ENCODE assay signal across 8 cellular contexts in genomic region chr10:106175760-106176377, GRCh38.
A peak's percentile ranks its signal among the peaks of the same experiment; 100 is the strongest.
DNase-seq lines count a peak whose midpoint lies in the region; ATAC-seq and TF ChIP-seq lines count a peak whose summit lies in the region.

No MANE protein-coding gene starts in this region.

- no peak overlapping the region for H2AFZ ChIP-seq in OCI-LY3 (ENCODE audit: low read depth, low read length)

- no peaks in the 10 kb centered on the region for H4K20me1 ChIP-seq in OCI-LY3 (ENCODE audit: insufficient read depth, low read length)

- DNase-seq in cardiac muscle cell (ENCODE audit: low read depth in 1 of 2, low spot score in 1 of 2) (peak; percentile 14 to 49), cardiac septum (ENCODE audit: low spot score) (no peak), foreskin keratinocyte (peak in 1 of 2 donors; percentile 11), upper lobe of right lung (no peak), NCI-H345 treated with DMSO at 0.1 percent for 48 hours (lab: John Stamatoyannopoulos, UW; ENCODE audit: unreplicated experiment) (no peak)

- TF ChIP-seq CTCF in cardiac muscle cell (IDR thresholded peaks at IDR 0.05; ENCODE audit: low read depth, low read length) (peak; percentile 54), OCI-LY3 (IDR thresholded peaks at IDR 0.05; ENCODE audit: low read depth, low read length) (peak; percentile 59), foreskin keratinocyte (conservative IDR thresholded peaks at IDR 0.05) (peak; percentile 70), upper lobe of right lung (IDR thresholded peaks at IDR 0.05) (peak; percentile 44)

- no peaks in the 10 kb centered on the region for H3K36me3 ChIP-seq in cardiac muscle cell
- H3K36me3 ChIP-seq in OCI-LY3 (replicated peaks; ENCODE audit: low read depth, low read length): no peaks in the 10 kb centered on the region
- no peaks in the 10 kb centered on the region for H3K36me3 ChIP-seq in upper lobe of right lung

- H3K4me2 ChIP-seq in OCI-LY3 (ENCODE audit: low read length): no peak overlapping the region

- intact Hi-C loops in cardiac septum (cut with DNase I) (loop anchor here (10.0 kb wide), 2 partner anchors 221 to 1111 kb away; no protein-coding TSS in a partner anchor), upper lobe of right lung (cut with DNase I) (no loop called here)

- H3K27me3 ChIP-seq in cardiac muscle cell (no peaks in the 10 kb centered on the region), OCI-LY3 (ENCODE audit: low read depth, low read length) (no peaks in the 10 kb centered on the region), foreskin keratinocyte (no peaks in the 10 kb centered on the region), upper lobe of right lung (no peaks in the 10 kb centered on the region)

- H3K9ac ChIP-seq in OCI-LY3 (ENCODE audit: low read length): no peak overlapping the region

- no peaks in the 10 kb centered on the region for H3K9me3 ChIP-seq in cardiac muscle cell (ENCODE audit: low read depth)
- no peaks in the 10 kb centered on the region for H3K9me3 ChIP-seq in OCI-LY3 (ENCODE audit: insufficient read depth, low read length)
- no peaks in the 10 kb centered on the region for H3K9me3 ChIP-seq in upper lobe of right lung

- ATAC-seq in foreskin keratinocyte: peak; percentile 43
- ATAC-seq in upper lobe of right lung: no peak
- ATAC-seq in GM18520 (IDR thresholded peaks at IDR 0.05; ENCODE audit: unreplicated experiment): no peak
- no peak for ATAC-seq in HG03196 (IDR thresholded peaks at IDR 0.05; ENCODE audit: unreplicated experiment)

- H3K27ac ChIP-seq in cardiac muscle cell (no peak overlapping the region), OCI-LY3 (ENCODE audit: low read length) (no peak overlapping the region), foreskin keratinocyte (no peak overlapping the region), upper lobe of right lung (no peak overlapping the region)

- no peaks in the 10 kb centered on the region for H3K79me2 ChIP-seq in OCI-LY3 (ENCODE audit: low read length)

- H3K4me3 ChIP-seq in cardiac muscle cell (no peak overlapping the region), OCI-LY3 (ENCODE audit: low read length) (no peak overlapping the region), upper lobe of right lung (no peak overlapping the region)

- H3K4me1 ChIP-seq in cardiac muscle cell (ENCODE audit: low read depth): peaks cover 4% of the 10 kb centered on the region
- no peaks in the 10 kb centered on the region for H3K4me1 ChIP-seq in OCI-LY3 (ENCODE audit: low read length)
- no peaks in the 10 kb centered on the region for H3K4me1 ChIP-seq in foreskin keratinocyte
- H3K4me1 ChIP-seq in upper lobe of right lung: no peaks in the 10 kb centered on the region

Comparison
In these comparisons a context has a peak if more than half of its experiments do, and no peak if none do; other contexts are left out.
1. DNase-seq: peak in cardiac muscle cell (2 of 2); none in cardiac septum (single experiment), upper lobe of right lung (single experiment) and NCI-H345 treated with DMSO at 0.1 percent for 48 hours (single experiment).
2. Peak in every context shown above with its lines, with median percentiles within 50 percentile points of each other: CTCF ChIP-seq.